In genomic region chr1:26994772-26995625, GRCh38 we compare ENCODE assay signal across 8 cellular contexts. TPM values are rescaled to one million over a fixed set of nuclear protein-coding genes. Genes with fewer than 3 reads are reported as not detected.
DNase-seq lines count a peak whose midpoint lies in the region; TF ChIP-seq lines count a peak whose summit lies in the region.

No MANE protein-coding gene starts in this region.

- H2AK5ac ChIP-seq in H9 (ENCODE audit: insufficient read length, low read length): no peak overlapping the region

- H3K56ac ChIP-seq in H9 (ENCODE audit: insufficient read length, low read depth, low read length): no peak overlapping the region

- no peaks in the 10 kb centered on the region for H3K79me1 ChIP-seq in H9 (ENCODE audit: insufficient read depth, low read depth, low read length, poor library complexity, severe bottlenecking)

- H3K79me2 ChIP-seq in H9 (ENCODE audit: insufficient read depth, low read length): peaks cover 3% of the 10 kb centered on the region; the same call in 1 of the 2 replicates

- WGBS in H9 (ENCODE audit: extremely low coverage, insufficient read length, low lambda C conversion rate): no CpG with 5 or more reads among the region's 17 CpGs
- 30 to 40% methylated on average over 11 to 17 of the region's 17 CpGs for WGBS in lower leg skin, 2 donors

- no peak overlapping the region for H2AFZ ChIP-seq in H9 (ENCODE audit: low read length)

- no peak overlapping the region for H3K4ac ChIP-seq in H9 (ENCODE audit: low read depth, low read length)

- no peak for TF ChIP-seq POLR2A in lower leg skin (IDR thresholded peaks at IDR 0.05)

- H3K9ac ChIP-seq in H9 (ENCODE audit: extremely low read depth, insufficient read length, low read length): peak overlapping the region; percentile 57

- peaks cover 18% of the 10 kb centered on the region for H3K23me2 ChIP-seq in H9 (ENCODE audit: insufficient read length, low read depth, low read length, poor library complexity, severe bottlenecking)

- H3K27me3 ChIP-seq in H9 (ENCODE audit: insufficient read depth, low read length) (no peaks in the 10 kb centered on the region), ascending aorta (no peaks in the 10 kb centered on the region)

- no peaks in the 10 kb centered on the region for H4K20me1 ChIP-seq in H9 (ENCODE audit: control insufficient read depth, insufficient read depth, insufficient read length)

- H2BK12ac ChIP-seq in H9 (ENCODE audit: insufficient read length, low read depth, low read length): no peak overlapping the region

- no peak overlapping the region for H2BK15ac ChIP-seq in H9 (ENCODE audit: low read depth, low read length)

- TF ChIP-seq CTCF in 22Rv1 (IDR thresholded peaks at IDR 0.05): no peak
- TF ChIP-seq CTCF in H9 (conservative IDR thresholded peaks at IDR 0.05): peak; percentile 40; the same call in 2 of the 3 replicates
- no peak for TF ChIP-seq CTCF in ascending aorta (IDR thresholded peaks at IDR 0.05)
- TF ChIP-seq CTCF in lower leg skin (IDR thresholded peaks at IDR 0.05): no peak

- H4K8ac ChIP-seq in H9 (replicated peaks; ENCODE audit: insufficient read length, low read depth, low read length): no peak overlapping the region

- H2BK20ac ChIP-seq in H9 (ENCODE audit: low read depth, low read length, poor library complexity, severe bottlenecking): no peak overlapping the region

- intact Hi-C loops in ascending aorta (cut with DNase I) (loop anchor here (5.0 kb wide), 3 partner anchors 73 to 1892 kb away; partner anchors contain the start of genes NUDC and WDTC1), lower leg skin (cut with DNase I; ENCODE audit: low total_unique reads) (no loop called here)

- H3K36me3 ChIP-seq in ascending aorta: no peaks in the 10 kb centered on the region

- H3K27ac ChIP-seq in 22Rv1: peak overlapping the region; percentile 71
- H3K27ac ChIP-seq in H9 (ENCODE audit: insufficient read length, low read depth, low read length): no peak overlapping the region
- H3K27ac ChIP-seq in ascending aorta: peak overlapping the region; percentile 57 to 73

- peaks cover 20% of the 10 kb centered on the region for H3K4me1 ChIP-seq in H9 (ENCODE audit: insufficient read depth, low read length)
- H3K4me1 ChIP-seq in ascending aorta: peaks cover 21 to 36% of the 10 kb centered on the region in 2 donors

- H4K91ac ChIP-seq in H9 (ENCODE audit: insufficient read length, low read depth, low read length): no peak overlapping the region

- peaks cover 5 to 23% (median 17%) of the 10 kb centered on the region in 3 experiments; a peak in 5 of 7 replicates for H3K36me3 Mint-ChIP-seq in H9 (ENCODE audit: insufficient read depth in 1 of 3, low read depth in 3 of 3)

- no peaks in the 10 kb centered on the region for H3K9me3 Mint-ChIP-seq in H9

- no peak overlapping the region for H3K23ac ChIP-seq in H9 (ENCODE audit: insufficient read length, low read depth, low read length)

- peak; percentile 47 for DNase-seq in H9
- no peak for DNase-seq in ascending aorta (ENCODE audit: low spot score in 2 of 2)
- DNase-seq in lower leg skin (ENCODE audit: low spot score in 2 of 2): no peak
- DNase-seq in D341Med (ENCODE audit: low spot score): no peak
- no peak for DNase-seq in stimulated activated CD4-positive, alpha-beta T cell treated with anti-CD3 and anti-CD28 coated beads, Interleukin-4, amount 100 ng/mL, for 24 hours
- DNase-seq in HPDE6-E6E7 (ENCODE audit: extremely low spot score): no peak
- DNase-seq in activated CD4-positive, CD25-positive, alpha-beta regulatory T cell treated with anti-CD3 and anti-CD28 coated beads, Interleukin-2, amount 50 U/mL, for 72 hours: no peak

- no peaks in the 10 kb centered on the region for H3K9me3 ChIP-seq in H9 (ENCODE audit: control insufficient read depth, low read depth, low read length)
- H3K9me3 ChIP-seq in ascending aorta: no peaks in the 10 kb centered on the region

- no peak overlapping the region for H4K5ac ChIP-seq in H9 (ENCODE audit: insufficient read length, low read depth, low read length)

- H3K4me3 ChIP-seq in ascending aorta (peak overlapping the region; percentile 92 to 99), lower leg skin (ENCODE audit: low read depth, poor library complexity, severe bottlenecking) (peak overlapping the region; percentile 65)

- H3K27ac Mint-ChIP-seq in H9: peak overlapping the region; percentile 49 to 94 (median 91); a peak in 3 of 7 replicates

- peak overlapping the region; percentile 85 to 95 for H3K4me3 Mint-ChIP-seq in H9

- peaks cover 61 to 66% of the 10 kb centered on the region in 2 experiments for H3K4me1 Mint-ChIP-seq in H9

- H3K14ac ChIP-seq in H9 (ENCODE audit: insufficient read depth, low read length): peak overlapping the region; percentile 37; the same call in 1 of the 2 replicates

- no peak overlapping the region for H2BK5ac ChIP-seq in H9 (ENCODE audit: insufficient read length, low read length)

- H2BK120ac ChIP-seq in H9 (ENCODE audit: low read depth, low read length, poor library complexity, severe bottlenecking): no peak overlapping the region

- peak overlapping the region; percentile 60 for H3K4me2 ChIP-seq in H9 (ENCODE audit: insufficient read depth, insufficient read length, low read length)

- peaks cover 26% of the 10 kb centered on the region for H3K27me3 Mint-ChIP-seq in H9 (ENCODE audit: low read depth)

- no peak overlapping the region for H3K18ac ChIP-seq in H9 (ENCODE audit: insufficient read length, low read depth, low read length)

- H3T11ph ChIP-seq in H9 (ENCODE audit: low read length): no peak overlapping the region

RNA-seq across cellular contexts. Expression of gene TRNP1, which starts 1.5 kb away (rescaled TPM):
- 38.4 and 39.0 TPM in 2 replicates for total RNA-seq in H9 (2021)
- 37.6 TPM for total RNA-seq in ascending aorta
- 10 to 100 TPM; 14.9 to 29.4 (median 20.2) TPM for total RNA-seq in lower leg skin

RNA-seq across cellular contexts. Expression of gene TENT5B, which starts 17.7 kb away (rescaled TPM):
- total RNA-seq in H9 (2021): 124 and 126 TPM in 2 replicates
- total RNA-seq in ascending aorta: 45.4 TPM
- 100 to 1,000 TPM; 139 to 243 (median 239) TPM for total RNA-seq in lower leg skin

RNA-seq across cellular contexts. Expression of gene KDF1, which starts 34.7 kb away (rescaled TPM):
- total RNA-seq in H9 (2021) (17.6 and 19.5 TPM in 2 replicates), ascending aorta (not detected), lower leg skin (10 to 100 TPM; 34.0 to 45.8 (median 36.2) TPM)

Comparison
In these comparisons a context has a peak if more than half of its experiments do, and no peak if none do; other contexts are left out.
1. RNA of gene KDF1, which starts 34.7 kb away (total RNA-seq): 34.0 to 45.8 TPM in lower leg skin and 17.6 to 19.5 TPM in H9; not detected in ascending aorta (single experiment); every median in the first group is over 10 times any median in the second.